In genomic region chr16:83125999-83126568, GRCh38 we compare ENCODE assay signal across 22 cellular contexts.
"Had no signal": no experiment of that assay in that cellular context is flagged by ENCODE, and none has a peak within 500 bp of the region (broad histone marks: within the 10 kb centered on the region; RNA-seq: fewer than 3 reads in every experiment).

No MANE protein-coding gene starts in this region.

- H3K4me1 ChIP-seq: SJSA1 had no signal

- DNase-seq: KBM-7, MG63, NCI-H1092, NCI-H1105 treated with DMSO at 0.1 percent for 48 hours, NCI-H1417 treated with DMSO at 0.1 percent for 48 hours, NCI-H146, NCI-H187, NCI-H2029, NCI-H2081 treated with DMSO at 0.1 percent for 48 hours, NCI-H2171, NCI-H226, NCI-H446, NCI-H510A, NCI-H524 treated with DMSO at 0.1 percent for 48 hours, NCI-H69, NCI-H774, RPMI8226, SHP77 treated with DMSO at 0.1 percent for 48 hours had no signal

- H3K9me3 ChIP-seq: MG63 had no signal

- FAIRE-seq: RCC 7860 had no signal

- H3K27me3 ChIP-seq: MG63, SJSA1 had no signal

- H3K4me3 ChIP-seq: MG63, SJSA1, SK-N-MC had no signal

- H3K36me3 ChIP-seq: MG63 had no signal

- H3K27ac ChIP-seq: HL-60, SJSA1, SK-N-MC had no signal
